ENCODE assay signal across 12 cellular contexts in the genomic region with DNA sequence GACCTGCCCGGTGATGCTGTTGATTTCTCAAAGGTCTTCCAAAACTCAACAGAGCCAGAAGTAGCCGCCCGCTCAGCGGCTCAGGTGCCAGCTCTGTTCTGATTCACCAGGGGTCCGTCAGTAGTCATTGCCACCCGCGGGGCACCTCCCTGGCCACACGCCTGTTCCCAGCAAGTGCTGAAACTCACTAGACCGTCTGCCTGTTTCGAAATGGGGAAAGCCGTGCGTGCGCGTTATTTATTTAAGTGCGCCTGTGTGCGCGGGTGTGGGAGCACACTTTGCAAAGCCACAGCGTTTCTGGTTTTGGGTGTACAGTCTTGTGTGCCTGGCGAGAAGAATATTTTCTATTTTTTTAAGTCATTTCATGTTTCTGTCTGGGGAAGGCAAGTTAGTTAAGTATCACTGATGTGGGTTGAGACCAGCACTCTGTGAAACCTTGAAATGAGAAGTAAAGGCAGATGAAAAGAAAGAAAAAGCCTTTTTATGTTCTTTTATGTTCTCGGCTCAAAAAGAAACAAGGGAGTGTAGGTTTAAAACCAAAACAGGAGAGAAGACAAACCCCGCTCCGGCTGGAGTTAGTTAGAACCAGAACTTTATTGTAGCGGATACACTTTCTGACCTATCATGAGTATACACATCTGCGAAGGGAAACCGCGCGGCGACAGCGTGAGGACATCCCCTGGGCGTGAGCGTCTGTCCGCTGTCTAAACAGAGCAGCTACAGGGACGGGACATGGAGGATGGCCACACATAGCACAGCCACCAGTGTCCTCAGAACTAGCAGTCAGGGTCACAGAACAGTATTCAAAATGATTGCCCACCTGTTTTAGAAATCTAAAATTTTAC.
A peak's percentile ranks its signal among the peaks of the same experiment; 100 is the strongest.
DNase-seq lines count a peak whose midpoint lies in the region; ATAC-seq and TF ChIP-seq lines count a peak whose summit lies in the region.
"Had no signal": no experiment of that assay in that cellular context is flagged by ENCODE, and none has a peak within 500 bp of the region (broad histone marks: within the 10 kb centered on the region; RNA-seq: fewer than 3 reads in every experiment).

No MANE protein-coding gene starts in this region.

- peak overlapping the region; percentile 3 for H3K27ac ChIP-seq in CD8-positive, alpha-beta memory T cell (ENCODE audit: low read depth, low read length)
- H3K27ac ChIP-seq in spleen (peak overlapping the region in 7 of 8 donors; percentile 34 to 84 (median 51)), PC-9 (no peak overlapping the region)
- H3K27ac ChIP-seq: C4-2B had no signal

- no peaks in the 10 kb centered on the region for H3K9me2 ChIP-seq in PC-9 (ENCODE audit: insufficient read depth)

- peaks cover 12 to 88% (median 22%) of the 10 kb centered on the region in 3 donors for H3K36me3 Mint-ChIP-seq in CD8-positive, alpha-beta memory T cell
- peaks cover 52% of the 10 kb centered on the region for H3K36me3 Mint-ChIP-seq in activated naive CD8-positive, alpha-beta T cell treated with anti-CD3 and anti-CD28 coated beads, Interleukin-2, amount 10 ng/mL, durations not matched to agents 7 days and 5 days

- peak overlapping the region; percentile 87 to 96 (median 92) for H3K27ac Mint-ChIP-seq in CD8-positive, alpha-beta memory T cell
- H3K27ac Mint-ChIP-seq in activated naive CD8-positive, alpha-beta T cell treated with anti-CD3 and anti-CD28 coated beads, Interleukin-2, amount 10 ng/mL, durations not matched to agents 7 days and 5 days = peak overlapping the region; percentile 92
- H3K27ac Mint-ChIP-seq: HFFc6 had no signal

- H3K4me3 Mint-ChIP-seq in CD8-positive, alpha-beta memory T cell = peak overlapping the region; percentile 29 to 88 (median 76)
- peak overlapping the region; percentile 77 for H3K4me3 Mint-ChIP-seq in activated naive CD8-positive, alpha-beta T cell treated with anti-CD3 and anti-CD28 coated beads, Interleukin-2, amount 10 ng/mL, durations not matched to agents 7 days and 5 days
- H3K4me3 Mint-ChIP-seq: HFFc6 had no signal

- POLR2A ChIA-PET in CD8-positive, alpha-beta memory T cell (lab: Charles Lee) = interaction anchor here (1.2 to 1.3 kb wide), 2 partner anchors 12 to 77 kb away, joined by 5 read pairs; partner anchors contain the start of gene PIK3CD
- POLR2A ChIA-PET in activated naive CD8-positive, alpha-beta T cell treated with anti-CD3 and anti-CD28 coated beads, Interleukin-2, amount 10 ng/mL, durations not matched to agents 7 days and 5 days (lab: Charles Lee) = interaction anchor here (0.7 to 6.0 kb wide), 8 partner anchors 8 to 102 kb away, joined by 4 to 47 read pairs (median 8); no protein-coding TSS in a partner anchor
- POLR2A ChIA-PET in PC-9 (lab: Charles Lee; ENCODE audit: unreplicated experiment) = no interaction called here

- BruUV-seq in PC-9 (replicated peaks; lab: Mats Ljungman, UMichigan) = no TSS peak

- no peak overlapping the region for H3K4me2 ChIP-seq in PC-9

- H3K36me3 ChIP-seq in CD8-positive, alpha-beta memory T cell (ENCODE audit: insufficient read depth, low read length) = peaks cover 53% of the 10 kb centered on the region
- H3K36me3 ChIP-seq in spleen = peaks cover 2 to 100% (median 99%) of the 10 kb centered on the region in 6 donors
- H3K36me3 ChIP-seq in PC-9 (ENCODE audit: low read depth) = no peaks in the 10 kb centered on the region

- TF ChIP-seq POLR2A in spleen (IDR thresholded peaks at IDR 0.05) = no peak

- H4K20me1 ChIP-seq in PC-9 (ENCODE audit: insufficient read depth) = no peaks in the 10 kb centered on the region; the same call in 1 of the 2 replicates

- 72 to 76% (median 74%) methylated on average over 28 to 33 of the region's 33 CpGs for WGBS in spleen, 5 donors

- H3K9me3 ChIP-seq in CD8-positive, alpha-beta memory T cell (ENCODE audit: low read length) = no peaks in the 10 kb centered on the region
- H3K9me3 ChIP-seq in spleen (peaks cover 0 to under 1% (median 0%) of the 10 kb centered on the region in 8 donors), PC-9 (ENCODE audit: insufficient read depth, low read depth) (no peaks in the 10 kb centered on the region)
- H3K9me3 ChIP-seq: transverse colon had no signal

- no peaks in the 10 kb centered on the region for H3K79me2 ChIP-seq in PC-9 (ENCODE audit: low read depth)

- H3K4me1 ChIP-seq in CD8-positive, alpha-beta memory T cell (ENCODE audit: insufficient read depth, low read length) = peaks cover 79% of the 10 kb centered on the region
- H3K4me1 ChIP-seq in spleen = peaks cover 0 to 86% (median 35%) of the 10 kb centered on the region in 6 donors
- no peaks in the 10 kb centered on the region for H3K4me1 ChIP-seq in PC-9 (replicated peaks; ENCODE audit: insufficient read depth)
- H3K4me1 ChIP-seq: transverse colon had no signal

- intact Hi-C loops in spleen (cut with DNase I; ENCODE audit: low total_unique reads) (loop anchor here (5.0 to 10.0 kb wide), 2 partner anchors 101 to 136 kb away; no protein-coding TSS in a partner anchor), PC-9 (cut with micrococcal nuclease; ENCODE audit: unreplicated experiment) (no loop called here)

- peaks cover 0 to 10% of the 10 kb centered on the region in 2 donors for H3K27me3 Mint-ChIP-seq in CD8-positive, alpha-beta memory T cell
- H3K27me3 Mint-ChIP-seq in activated naive CD8-positive, alpha-beta T cell treated with anti-CD3 and anti-CD28 coated beads, Interleukin-2, amount 10 ng/mL, durations not matched to agents 7 days and 5 days = no peaks in the 10 kb centered on the region

- H3F3A ChIP-seq in PC-9 (ENCODE audit: insufficient read depth, low read depth) = no peaks in the 10 kb centered on the region

- ATAC-seq in activated naive CD8-positive, alpha-beta T cell treated with anti-CD3 and anti-CD28 coated beads, Interleukin-2, amount 10 ng/mL, durations not matched to agents 7 days and 5 days (ENCODE audit: low read depth) = peak; percentile 50
- ATAC-seq in HG03457 (IDR thresholded peaks at IDR 0.05; ENCODE audit: unreplicated experiment) (no peak), HG03159 (IDR thresholded peaks at IDR 0.05; ENCODE audit: unreplicated experiment) (no peak)

- H3K27me3 ChIP-seq in CD8-positive, alpha-beta memory T cell (ENCODE audit: insufficient read depth, low read length, poor library complexity, severe bottlenecking) = no peaks in the 10 kb centered on the region
- H3K27me3 ChIP-seq in spleen (replicated peaks in 1 of 7) = no peaks in the 10 kb centered on the region
- H3K27me3 ChIP-seq in PC-9 (ENCODE audit: insufficient read depth, low read depth) = no peaks in the 10 kb centered on the region
- H3K27me3 ChIP-seq: transverse colon had no signal

- DNase-seq in CD8-positive, alpha-beta memory T cell = peak in 4 of 5 donors; percentile 30 to 88 (median 62)
- DNase-seq in activated CD4-positive, CD25-positive, alpha-beta regulatory T cell treated with anti-CD3 and anti-CD28 coated beads, Interleukin-2, amount 50 U/mL, for 72 hours = peak; percentile 68
- DNase-seq in activated naive CD8-positive, alpha-beta T cell treated with anti-CD3 and anti-CD28 coated beads, Interleukin-2, amount 10 ng/mL, durations not matched to agents 7 days and 5 days = peak; percentile 63
- DNase-seq in spleen (peak; percentile 74), NCI-H1417 (lab: John Stamatoyannopoulos, UW) (no peak), PC-9 (no peak)
- DNase-seq: HFFc6, mesendoderm, transverse colon had no signal

- no peak overlapping the region for H2AFZ ChIP-seq in PC-9

- H3K4me3 ChIP-seq in CD8-positive, alpha-beta memory T cell (ENCODE audit: low read length) = peak overlapping the region; percentile 38
- H3K4me3 ChIP-seq in spleen (no peak overlapping the region), PC-9 (no peak overlapping the region)
- H3K4me3 ChIP-seq: transverse colon had no signal

- H3K4me1 Mint-ChIP-seq in CD8-positive, alpha-beta memory T cell = peaks cover 40 to 75% (median 59%) of the 10 kb centered on the region in 3 donors
- peaks cover 63% of the 10 kb centered on the region for H3K4me1 Mint-ChIP-seq in activated naive CD8-positive, alpha-beta T cell treated with anti-CD3 and anti-CD28 coated beads, Interleukin-2, amount 10 ng/mL, durations not matched to agents 7 days and 5 days

- peaks cover 0 to 2% (median 0%) of the 10 kb centered on the region in 5 donors for H3K9me3 Mint-ChIP-seq in CD8-positive, alpha-beta memory T cell
- H3K9me3 Mint-ChIP-seq in activated naive CD8-positive, alpha-beta T cell treated with anti-CD3 and anti-CD28 coated beads, Interleukin-2, amount 10 ng/mL, durations not matched to agents 7 days and 5 days = no peaks in the 10 kb centered on the region

- CTCF ChIA-PET in CD8-positive, alpha-beta memory T cell (lab: Charles Lee) = interaction anchor here (5.6 to 20.4 kb wide), 2 partner anchors 13 to 101 kb away, joined by 40 to 280 read pairs; no protein-coding TSS in a partner anchor
- CTCF ChIA-PET in PC-9 (lab: Charles Lee) = no interaction called here

- no peak for TF ChIP-seq CTCF in spleen (IDR thresholded peaks at IDR 0.05 in 8 of 11, conservative IDR thresholded peaks at IDR 0.05 in 3 of 11)
- TF ChIP-seq CTCF in PC-9 (conservative IDR thresholded peaks at IDR 0.05) = no peak

Comparison
In these comparisons a context has a peak if more than half of its experiments do, and no peak if none do; other contexts are left out.
1. DNase-seq: peak in CD8-positive, alpha-beta memory T cell (4 of 5), activated CD4-positive, CD25-positive, alpha-beta regulatory T cell treated with anti-CD3 and anti-CD28 coated beads, Interleukin-2, amount 50 U/mL, for 72 hours (single experiment), activated naive CD8-positive, alpha-beta T cell treated with anti-CD3 and anti-CD28 coated beads, Interleukin-2, amount 10 ng/mL, durations not matched to agents 7 days and 5 days (single experiment) and spleen (single experiment); none in NCI-H1417 (0 of 3) and PC-9 (0 of 2).